In genomic region chr13:39765801-39766463, GRCh38 we compare ENCODE assay signal across 8 cellular contexts.
A peak's percentile ranks its signal among the peaks of the same experiment; 100 is the strongest.
DNase-seq lines count a peak whose midpoint lies in the region; ATAC-seq and TF ChIP-seq lines count a peak whose summit lies in the region.

No MANE protein-coding gene starts in this region.

- no peak overlapping the region for H3K27ac ChIP-seq in OCI-LY7 (ENCODE audit: low read depth, low read length, poor library complexity, severe bottlenecking)
- H3K27ac ChIP-seq in colonic mucosa, result no peak overlapping the region

- H3K27me3 ChIP-seq in colonic mucosa, result no peaks in the 10 kb centered on the region

- TF ChIP-seq CTCF in OCI-LY7 (conservative IDR thresholded peaks at IDR 0.05; ENCODE audit: low read length) (peak; percentile 67), colonic mucosa (IDR thresholded peaks at IDR 0.05) (peak; percentile 43), mucosa of descending colon (IDR thresholded peaks at IDR 0.05) (no peak)

- intact Hi-C loops in OCI-LY7 (cut with micrococcal nuclease; ENCODE audit: unreplicated experiment), result no loop called here
- intact Hi-C loops in colonic mucosa (cut with DNase I), result no loop called here
- intact Hi-C loops in mucosa of descending colon (cut with DNase I, micrococcal nuclease), result loop anchor here in 1 of 2 donors (5.0 kb wide), 1 partner anchor 176 kb away; no protein-coding TSS in a partner anchor

- POLR2A ChIA-PET in OCI-LY7 (lab: Charles Lee), result no interaction called here

- H3K36me3 ChIP-seq in OCI-LY7 (ENCODE audit: insufficient read depth, low read length), result no peaks in the 10 kb centered on the region
- no peaks in the 10 kb centered on the region for H3K36me3 ChIP-seq in colonic mucosa
- H3K36me3 ChIP-seq in mucosa of descending colon (ENCODE audit: low read depth), result no peaks in the 10 kb centered on the region

- no TSS peak for BruUV-seq in OCI-LY7 (replicated peaks; lab: Mats Ljungman, UMichigan)

- H3K4me1 ChIP-seq in OCI-LY7 (ENCODE audit: insufficient read depth, low read length, poor library complexity, severe bottlenecking) (peaks cover 5% of the 10 kb centered on the region), colonic mucosa (no peaks in the 10 kb centered on the region), mucosa of descending colon (ENCODE audit: low read depth) (peaks cover 17% of the 10 kb centered on the region)

- H3K9me3 ChIP-seq in OCI-LY7 (ENCODE audit: low read length) (no peaks in the 10 kb centered on the region), colonic mucosa (no peaks in the 10 kb centered on the region), mucosa of descending colon (no peaks in the 10 kb centered on the region)

- H3K4me3 ChIP-seq in OCI-LY7 (ENCODE audit: low read depth, low read length, poor library complexity, severe bottlenecking) (no peak overlapping the region), colonic mucosa (no peak overlapping the region), mucosa of descending colon (no peak overlapping the region)

- peak overlapping the region in 1 of 2 donors; percentile 9 for H3K9ac ChIP-seq in colonic mucosa (ENCODE audit: low read depth in 2 of 2, low read length in 2 of 2)

- H4K20me1 ChIP-seq in OCI-LY7 (ENCODE audit: insufficient read depth, low read length), result no peaks in the 10 kb centered on the region

- H3K4me2 ChIP-seq in OCI-LY7 (ENCODE audit: low read length), result no peak overlapping the region

- H3K79me2 ChIP-seq in OCI-LY7 (ENCODE audit: insufficient read depth, low read depth, low read length), result no peaks in the 10 kb centered on the region

- no peaks in the 10 kb centered on the region for H3K9me2 ChIP-seq in OCI-LY7 (ENCODE audit: insufficient read depth, low read length)

- CTCF ChIA-PET in OCI-LY7 (lab: Charles Lee; ENCODE audit: unreplicated experiment), result no interaction called here

- DNase-seq in stimulated activated CD4-positive, alpha-beta T cell treated with anti-CD3 and anti-CD28 coated beads, Interleukin-12 subunit alpha, Interleukin-12 subunit beta, amount 100 ng/mL, for 4 hours, result peak; percentile 18
- no peak for DNase-seq in stimulated activated CD4-positive, alpha-beta T cell treated with anti-CD3 and anti-CD28 coated beads, Interleukin-2, amount 100 ng/mL, for 48 hours
- DNase-seq in OCI-LY7 (ENCODE audit: low spot score), result peak; percentile 49
- DNase-seq in colonic mucosa, result peak; percentile 77
- DNase-seq in mucosa of descending colon, result peak; percentile 58 to 88 (median 76)
- no peak for DNase-seq in MV-4-11 (lab: John Stamatoyannopoulos, UW)

- peak; percentile 94 for ATAC-seq in mucosa of descending colon
- ATAC-seq in GM21423 (IDR thresholded peaks at IDR 0.05; ENCODE audit: unreplicated experiment), result no peak
- no peak for ATAC-seq in HG03457 (IDR thresholded peaks at IDR 0.05; ENCODE audit: unreplicated experiment)

- no peak overlapping the region for H2AFZ ChIP-seq in OCI-LY7 (ENCODE audit: low read length)

Comparison
In these comparisons a context has a peak if more than half of its experiments do, and no peak if none do; other contexts are left out.
1. DNase-seq: peak in stimulated activated CD4-positive, alpha-beta T cell treated with anti-CD3 and anti-CD28 coated beads, Interleukin-12 subunit alpha, Interleukin-12 subunit beta, amount 100 ng/mL, for 4 hours (single experiment), OCI-LY7 (single experiment), colonic mucosa (single experiment) and mucosa of descending colon (3 of 3); none in stimulated activated CD4-positive, alpha-beta T cell treated with anti-CD3 and anti-CD28 coated beads, Interleukin-2, amount 100 ng/mL, for 48 hours (0 of 2) and MV-4-11 (single experiment).